ENCODE assay signal across 8 cellular contexts in genomic region chrX:152637649-152638442, GRCh38. TPM values are rescaled to one million over a fixed set of nuclear protein-coding genes. Genes with fewer than 3 reads are reported as not detected.
A peak's percentile ranks its signal among the peaks of the same experiment; 100 is the strongest.
DNase-seq lines count a peak whose midpoint lies in the region; ATAC-seq and TF ChIP-seq lines count a peak whose summit lies in the region.

Gene GABRQ, plus strand, starts transcription at chrX:152637895. Its CDS starts 308 bp downstream, at chrX:152638203.

- no peak within 1 kb of the TSS for H3K4ac ChIP-seq in mesendoderm (ENCODE audit: low read depth, low read length)

- H3K18ac ChIP-seq in mesendoderm (ENCODE audit: low read length), result peak within 1 kb of the TSS; percentile 28

- no peak within 1 kb of the TSS for H4K8ac ChIP-seq in mesendoderm (ENCODE audit: low read depth, low read length)

- no peaks in the 10 kb centered on the region for H3K4me1 ChIP-seq in mesendoderm (ENCODE audit: control insufficient read depth, low read depth, low read length)
- no peaks in the 10 kb centered on the region for H3K4me1 ChIP-seq in PC-9 (replicated peaks; ENCODE audit: insufficient read depth)

- POLR2A ChIA-PET in PC-9 (lab: Charles Lee; ENCODE audit: unreplicated experiment), result no interaction called here

- no peaks in the 10 kb centered on the region for H3K9me2 ChIP-seq in PC-9 (ENCODE audit: insufficient read depth)

- H3F3A ChIP-seq in PC-9 (ENCODE audit: insufficient read depth, low read depth), result no peaks in the 10 kb centered on the region; the same call in 1 of the 2 replicates

- H3K27me3 ChIP-seq in mesendoderm (ENCODE audit: insufficient read depth, low read length, poor library complexity) (no peaks in the 10 kb centered on the region), PC-9 (ENCODE audit: insufficient read depth, low read depth) (no peaks in the 10 kb centered on the region)

- ATAC-seq in HG02885 (IDR thresholded peaks at IDR 0.05; ENCODE audit: poor library complexity, unreplicated experiment), result no peak
- ATAC-seq in GM19397 (IDR thresholded peaks at IDR 0.05; ENCODE audit: unreplicated experiment), result no peak

- H2BK15ac ChIP-seq in mesendoderm (replicated peaks; ENCODE audit: low read depth), result no peak within 1 kb of the TSS

- TF ChIP-seq CTCF in astrocyte of the cerebellum (IDR thresholded peaks at IDR 0.05; ENCODE audit: low read depth, low read length, missing control alignments), result no peak
- no peak for TF ChIP-seq CTCF in PC-9 (conservative IDR thresholded peaks at IDR 0.05)

- no peaks in the 10 kb centered on the region for H3K79me2 ChIP-seq in mesendoderm (ENCODE audit: control insufficient read depth, insufficient read depth, low read length)
- H3K79me2 ChIP-seq in PC-9 (ENCODE audit: low read depth), result no peaks in the 10 kb centered on the region

- H3K27ac ChIP-seq in mesendoderm (ENCODE audit: low read depth, low read length), result no peak within 1 kb of the TSS
- no peak within 1 kb of the TSS for H3K27ac ChIP-seq in PC-9

- peak within 1 kb of the TSS; percentile 56 for H3K9ac ChIP-seq in mesendoderm (ENCODE audit: low read length)

- no peak within 1 kb of the TSS for H2BK5ac ChIP-seq in mesendoderm (ENCODE audit: low read length)

- peak within 1 kb of the TSS; percentile 74 for H3K56ac ChIP-seq in mesendoderm (ENCODE audit: low read length)

- H3K9me3 ChIP-seq in PC-9 (ENCODE audit: insufficient read depth, low read depth), result no peaks in the 10 kb centered on the region

- H2BK120ac ChIP-seq in mesendoderm (ENCODE audit: low read depth, low read length), result no peak within 1 kb of the TSS

- no TSS peak for BruUV-seq in PC-9 (replicated peaks; lab: Mats Ljungman, UMichigan)

- H4K5ac ChIP-seq in mesendoderm (ENCODE audit: low read length), result no peak within 1 kb of the TSS

- in situ Hi-C loops in astrocyte of the cerebellum (cut with HindIII; ENCODE audit: low sequenced_read_pairs), result loop anchor here (25.0 kb wide), 1 partner anchor 901 kb away; the partner anchor contains the start of gene CNGA2

- H4K20me1 ChIP-seq in PC-9 (ENCODE audit: insufficient read depth), result no peaks in the 10 kb centered on the region; the same call in 1 of the 2 replicates

- DNase-seq in H4 (ENCODE audit: low spot score) (peak; percentile 45), NCI-H2107 (lab: John Stamatoyannopoulos, UW) (peak; percentile 39), astrocyte of the cerebellum (ENCODE audit: low read depth) (peak; percentile 4), mesendoderm (peak; percentile 93), PC-9 (no peak), HK-2 (ENCODE audit: unreplicated experiment) (no peak)

- CTCF ChIA-PET in PC-9 (lab: Charles Lee), result no interaction called here

- H3K4me3 ChIP-seq in astrocyte of the cerebellum (ENCODE audit: low read depth, low read length) (peak within 1 kb of the TSS; percentile 30), mesendoderm (ENCODE audit: low read length) (peak within 1 kb of the TSS; percentile 29), PC-9 (no peak within 1 kb of the TSS)

- WGBS in mesendoderm (ENCODE audit: extremely low coverage, insufficient coverage, low lambda C conversion rate), result no CpG with 5 or more reads among the region's 64 CpGs

- no peaks in the 10 kb centered on the region for H3K79me1 ChIP-seq in mesendoderm (ENCODE audit: low read length)

- no peak within 1 kb of the TSS for H3K23ac ChIP-seq in mesendoderm (ENCODE audit: low read length)

- no peak within 1 kb of the TSS for H2AK5ac ChIP-seq in mesendoderm (ENCODE audit: low read length)

- H3K36me3 ChIP-seq in mesendoderm (ENCODE audit: control insufficient read depth, insufficient read depth, low read length), result no peaks in the 10 kb centered on the region
- no peaks in the 10 kb centered on the region for H3K36me3 ChIP-seq in PC-9 (ENCODE audit: low read depth)

- peak within 1 kb of the TSS; percentile 54 for H3K4me2 ChIP-seq in mesendoderm (ENCODE audit: low read length)
- no peak within 1 kb of the TSS for H3K4me2 ChIP-seq in PC-9

- no peak within 1 kb of the TSS for H2AFZ ChIP-seq in PC-9

- intact Hi-C loops in PC-9 (cut with micrococcal nuclease; ENCODE audit: unreplicated experiment), result loop anchor here (5.0 kb wide), 2 partner anchors 289 to 1486 kb away; no protein-coding TSS in a partner anchor

RNA-seq across cellular contexts. Expression of gene GABRQ, which starts in this region (rescaled TPM):
- 5.9 and 6.1 TPM in 2 replicates for total RNA-seq in H4 (2014; rRNA removed; shearing (Covaris generic))
- 3.3 TPM for polyA plus RNA-seq in mesendoderm (2013, experiment 1 of 2)
- 3.2 TPM for polyA plus RNA-seq in mesendoderm (2013, experiment 2 of 2)
- total RNA-seq in PC-9 (2021), result not detected in 2 replicates

Comparison
In these comparisons a context has a peak if more than half of its experiments do, and no peak if none do; other contexts are left out.
1. DNase-seq: peak in H4 (single experiment), NCI-H2107 (single experiment), astrocyte of the cerebellum (single experiment) and mesendoderm (single experiment); none in PC-9 (0 of 2) and HK-2 (single experiment).